In the genomic region with DNA sequence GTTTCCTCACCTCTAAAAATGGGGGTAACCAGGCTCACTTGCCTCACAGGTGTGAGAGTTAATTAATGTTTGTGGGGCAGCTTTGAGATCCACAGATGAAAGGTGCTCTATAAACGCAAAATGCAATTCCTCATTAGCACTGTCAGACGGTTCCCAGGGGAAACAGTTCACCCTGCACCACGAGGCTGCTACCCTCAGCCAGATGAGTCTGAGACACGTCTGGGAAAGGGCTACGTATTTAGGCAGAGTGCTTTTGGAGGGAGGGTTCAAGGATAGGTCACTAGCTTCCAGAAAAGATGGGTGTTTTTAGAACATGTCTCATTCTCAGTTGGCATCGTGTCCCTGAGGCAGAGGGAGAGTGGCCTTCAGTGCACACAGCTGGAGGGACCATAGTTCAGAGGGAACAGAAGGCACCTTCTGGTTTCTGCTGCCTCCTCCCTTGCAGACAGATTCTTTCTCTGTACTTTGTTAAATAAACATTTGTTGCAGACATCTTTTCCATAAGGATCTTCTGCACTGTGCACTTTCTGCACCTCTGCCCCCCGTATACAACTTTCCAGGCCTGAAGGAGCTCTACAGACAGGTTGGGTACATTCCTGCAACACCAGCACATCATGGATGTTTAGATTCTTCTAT, we compare ENCODE assay signal across 9 cellular contexts.
DNase-seq lines count a peak whose midpoint lies in the region; ATAC-seq and TF ChIP-seq lines count a peak whose summit lies in the region.
"Had no signal": no experiment of that assay in that cellular context is flagged by ENCODE, and none has a peak within 500 bp of the region (broad histone marks: within the 10 kb centered on the region; RNA-seq: fewer than 3 reads in every experiment).

No MANE protein-coding gene starts in this region.

- POLR2A ChIA-PET in activated CD4-positive, alpha-beta memory T cell treated with anti-CD3 and anti-CD28 coated beads for 36 hours (lab: Charles Lee) = interaction anchor here (1.0 to 2.4 kb wide), 4 partner anchors 26 to 218 kb away, joined by 3 to 10 read pairs (median 3); no protein-coding TSS in a partner anchor

- TF ChIP-seq CTCF in fibroblast of villous mesenchyme (IDR thresholded peaks at IDR 0.05; ENCODE audit: insufficient read depth, low read depth, low read length) = no peak

- H3K4me1 ChIP-seq in subcutaneous abdominal adipose tissue (ENCODE audit: control insufficient read depth in 5 of 5, insufficient read depth in 5 of 5, low read length in 5 of 5) = peaks cover 8 to 36% (median 33%) of the 10 kb centered on the region in 5 donors

- no peak for DNase-seq in activated CD4-positive, alpha-beta T cell treated with anti-CD3 and anti-CD28 coated beads, Interleukin-2, amount 10 ng/mL, durations not matched to agents 24 days and 14 days
- DNase-seq in activated CD4-positive, alpha-beta T cell treated with anti-CD3 and anti-CD28 coated beads for 48 hours = no peak
- DNase-seq in activated CD4-positive, alpha-beta memory T cell treated with anti-CD3 and anti-CD28 coated beads for 36 hours = no peak
- DNase-seq in fibroblast of villous mesenchyme (ENCODE audit: low read depth) = peak; percentile 92
- DNase-seq in retina = no peak
- no peak for DNase-seq in activated CD4-positive, CD25-positive, alpha-beta regulatory T cell treated with anti-CD3 and anti-CD28 coated beads, Interleukin-2, amount 50 U/mL, for 72 hours
- DNase-seq in left lobe of liver (ENCODE audit: low spot score) = no peak

- peaks cover 0 to 3% (median 2%) of the 10 kb centered on the region in 5 donors for H3K9me3 ChIP-seq in subcutaneous abdominal adipose tissue (ENCODE audit: control insufficient read depth in 5 of 5, low read length in 5 of 5)

- peaks cover 68% of the 10 kb centered on the region for H3K36me3 Mint-ChIP-seq in activated CD4-positive, alpha-beta T cell treated with anti-CD3 and anti-CD28 coated beads, Interleukin-2, amount 10 ng/mL, durations not matched to agents 24 days and 14 days (ENCODE audit: low read depth)
- H3K36me3 Mint-ChIP-seq in activated CD4-positive, alpha-beta memory T cell treated with anti-CD3 and anti-CD28 coated beads for 36 hours = peaks cover 60% of the 10 kb centered on the region

- H3K4me3 ChIP-seq in fibroblast of villous mesenchyme (ENCODE audit: low read depth, low read length) = no peak overlapping the region
- H3K4me3 ChIP-seq in subcutaneous abdominal adipose tissue (ENCODE audit: low read depth in 1 of 5, low read length in 5 of 5) = peak overlapping the region in 1 of 5 donors; percentile 2
- H3K4me3 ChIP-seq: SK-N-MC had no signal

- no peaks in the 10 kb centered on the region for H3K27me3 ChIP-seq in subcutaneous abdominal adipose tissue (ENCODE audit: control insufficient read depth in 5 of 5, insufficient read depth in 4 of 5, low read length in 5 of 5)

- peak overlapping the region; percentile 57 for H3K4me3 Mint-ChIP-seq in activated CD4-positive, alpha-beta T cell treated with anti-CD3 and anti-CD28 coated beads, Interleukin-2, amount 10 ng/mL, durations not matched to agents 24 days and 14 days
- no peak overlapping the region for H3K4me3 Mint-ChIP-seq in activated CD4-positive, alpha-beta memory T cell treated with anti-CD3 and anti-CD28 coated beads for 36 hours

- H3K9ac ChIP-seq in subcutaneous abdominal adipose tissue (ENCODE audit: low read length in 5 of 5) = peak overlapping the region in 1 of 5 donors; percentile 52

- H3K4me1 Mint-ChIP-seq in activated CD4-positive, alpha-beta T cell treated with anti-CD3 and anti-CD28 coated beads, Interleukin-2, amount 10 ng/mL, durations not matched to agents 24 days and 14 days = peaks cover 66% of the 10 kb centered on the region
- H3K4me1 Mint-ChIP-seq in activated CD4-positive, alpha-beta memory T cell treated with anti-CD3 and anti-CD28 coated beads for 36 hours (ENCODE audit: low read depth) = peaks cover 95% of the 10 kb centered on the region

- ATAC-seq in left lobe of liver = no peak

- CTCF ChIA-PET in activated CD4-positive, alpha-beta memory T cell treated with anti-CD3 and anti-CD28 coated beads for 36 hours (lab: Charles Lee) = interaction anchor here (0.7 to 1.3 kb wide), 4 partner anchors 81 to 590 kb away, joined by 3 read pairs; no protein-coding TSS in a partner anchor

- peaks cover 0 to 27% (median 11%) of the 10 kb centered on the region in 5 donors for H3K36me3 ChIP-seq in subcutaneous abdominal adipose tissue (ENCODE audit: control insufficient read depth in 5 of 5, insufficient read depth in 5 of 5, low read length in 5 of 5)

- no peaks in the 10 kb centered on the region for H3K9me3 Mint-ChIP-seq in activated CD4-positive, alpha-beta T cell treated with anti-CD3 and anti-CD28 coated beads, Interleukin-2, amount 10 ng/mL, durations not matched to agents 24 days and 14 days
- no peaks in the 10 kb centered on the region for H3K9me3 Mint-ChIP-seq in activated CD4-positive, alpha-beta memory T cell treated with anti-CD3 and anti-CD28 coated beads for 36 hours

- intact Hi-C loops in activated CD4-positive, alpha-beta T cell treated with anti-CD3 and anti-CD28 coated beads, Interleukin-2, amount 10 ng/mL, durations not matched to agents 24 days and 14 days (cut with micrococcal nuclease) = loop anchor here (2.0 to 10.0 kb wide), 4 partner anchors 36 to 416 kb away; no protein-coding TSS in a partner anchor
- intact Hi-C loops in activated CD4-positive, alpha-beta memory T cell treated with anti-CD3 and anti-CD28 coated beads for 36 hours (cut with micrococcal nuclease) = loop anchor here (1.0 to 5.0 kb wide), 7 partner anchors 28 to 594 kb away; no protein-coding TSS in a partner anchor

- peak overlapping the region; percentile 94 for H3K27ac Mint-ChIP-seq in activated CD4-positive, alpha-beta T cell treated with anti-CD3 and anti-CD28 coated beads, Interleukin-2, amount 10 ng/mL, durations not matched to agents 24 days and 14 days
- H3K27ac Mint-ChIP-seq in activated CD4-positive, alpha-beta memory T cell treated with anti-CD3 and anti-CD28 coated beads for 36 hours = peak overlapping the region; percentile 89

- peak overlapping the region; percentile 89 for H3K27ac ChIP-seq in subcutaneous abdominal adipose tissue (ENCODE audit: low read depth, low read length)
- H3K27ac ChIP-seq: SK-N-MC had no signal

- no peaks in the 10 kb centered on the region for H3K27me3 Mint-ChIP-seq in activated CD4-positive, alpha-beta T cell treated with anti-CD3 and anti-CD28 coated beads, Interleukin-2, amount 10 ng/mL, durations not matched to agents 24 days and 14 days
- no peaks in the 10 kb centered on the region for H3K27me3 Mint-ChIP-seq in activated CD4-positive, alpha-beta memory T cell treated with anti-CD3 and anti-CD28 coated beads for 36 hours
